Comparison of ENCODE assay signal across 22 cellular contexts in genomic region chr7:133478591-133479135, GRCh38.
DNase-seq lines count a peak whose midpoint lies in the region; ATAC-seq, FAIRE-seq and TF ChIP-seq lines count a peak whose summit lies in the region.
"Had no signal": no experiment of that assay in that cellular context is flagged by ENCODE, and none has a peak within 500 bp of the region (broad histone marks: within the 10 kb centered on the region; RNA-seq: fewer than 3 reads in every experiment).

No MANE protein-coding gene starts in this region.

- H3K36me3 ChIP-seq in BLaER1 (peaks cover 10% of the 10 kb centered on the region), pancreas (peaks cover 0 to 4% (median 0%) of the 10 kb centered on the region in 3 donors), gastroesophageal sphincter (peaks cover 0 to 45% of the 10 kb centered on the region in 2 donors)
- H3K36me3 ChIP-seq: breast epithelium had no signal

- H3K9me3 ChIP-seq in BLaER1 (peaks cover 16% of the 10 kb centered on the region), pancreas (no peaks in the 10 kb centered on the region), gastroesophageal sphincter (no peaks in the 10 kb centered on the region)
- H3K9me3 ChIP-seq: breast epithelium, esophagus squamous epithelium, lower lobe of right lung, suprapubic skin had no signal

- H3K27ac ChIP-seq in BLaER1 (peak overlapping the region; percentile 84), dorsolateral prefrontal cortex (no peak overlapping the region), pancreas (no peak overlapping the region), gastroesophageal sphincter (no peak overlapping the region)
- H3K27ac ChIP-seq: breast epithelium, esophagus squamous epithelium, KMS-11, lower lobe of right lung, suprapubic skin had no signal

- TF ChIP-seq POLR2A in gastroesophageal sphincter (IDR thresholded peaks at IDR 0.05): no peak

- no peaks in the 10 kb centered on the region for H4K20me1 ChIP-seq in BLaER1

- in situ Hi-C loops in G401 (cut with HindIII; ENCODE audit: low sequenced_read_pairs): no loop called here

- H3K27me3 ChIP-seq in BLaER1 (no peaks in the 10 kb centered on the region), dorsolateral prefrontal cortex (no peaks in the 10 kb centered on the region), pancreas (no peaks in the 10 kb centered on the region), gastroesophageal sphincter (no peaks in the 10 kb centered on the region)
- H3K27me3 ChIP-seq: breast epithelium, esophagus squamous epithelium, suprapubic skin had no signal

- H3K4me1 ChIP-seq in BLaER1: peaks cover 87% of the 10 kb centered on the region
- H3K4me1 ChIP-seq in pancreas: no peaks in the 10 kb centered on the region
- H3K4me1 ChIP-seq in gastroesophageal sphincter: no peaks in the 10 kb centered on the region
- H3K4me1 ChIP-seq: breast epithelium, esophagus squamous epithelium, lower lobe of right lung, suprapubic skin had no signal

- no peak for TF ChIP-seq CTCF in dorsolateral prefrontal cortex (IDR thresholded peaks at IDR 0.05 in 54 of 56, conservative IDR thresholded peaks at IDR 0.05 in 2 of 56; ENCODE audit: low read depth in 1 of 56, partially characterized antibody in 56 of 56)
- no peak for TF ChIP-seq CTCF in pancreas (IDR thresholded peaks at IDR 0.05)
- TF ChIP-seq CTCF in gastroesophageal sphincter (IDR thresholded peaks at IDR 0.05): no peak

- no peak for ATAC-seq in pancreas
- ATAC-seq in gastroesophageal sphincter: no peak
- ATAC-seq: activated CD8-positive, alpha-beta T cell treated with anti-CD3 and anti-CD28 coated beads, Interleukin-2, amount 10 ng/mL, durations not matched to agents 7 days and 5 days; GM23338; lower lobe of right lung had no signal

- intact Hi-C loops in dorsolateral prefrontal cortex (cut with DNase I): no loop called here
- intact Hi-C loops in pancreas (cut with DNase I): no loop called here

- H3K4me3 ChIP-seq in BLaER1: no peak overlapping the region
- H3K4me3 ChIP-seq in dorsolateral prefrontal cortex: no peak overlapping the region
- H3K4me3 ChIP-seq in pancreas: no peak overlapping the region
- no peak overlapping the region for H3K4me3 ChIP-seq in gastroesophageal sphincter
- H3K4me3 ChIP-seq: breast epithelium, esophagus squamous epithelium, GM23338, lower lobe of right lung, smooth muscle cell, suprapubic skin had no signal

- peak overlapping the region; percentile 57; the same call in 1 of the 2 replicates for H3K9ac ChIP-seq in BLaER1
- H3K9ac ChIP-seq: KMS-11 had no signal

- WGBS in pancreas, 2 donors: 50 to 55% methylated on average over 3 of the region's 3 CpGs
- 55 to 96% methylated on average over 2 to 3 of the region's 3 CpGs for WGBS in gastroesophageal sphincter (ENCODE audit: low coverage in 1 of 2), 2 donors

- no peak for FAIRE-seq in pancreas (lab: Jason Lieb, UNC)

- peak overlapping the region; percentile 72 for H3K4me2 ChIP-seq in BLaER1
- H3K4me2 ChIP-seq: GM23338, KMS-11, smooth muscle cell had no signal

- no peak for TF ChIP-seq EP300 in gastroesophageal sphincter (IDR thresholded peaks at IDR 0.05)

- DNase-seq in G401 (ENCODE audit: low spot score) (peak; percentile 37), NCI-H2107 (lab: John Stamatoyannopoulos, UW) (peak; percentile 75), NCI-H82 treated with DMSO at 0.1 percent for 48 hours (lab: John Stamatoyannopoulos, UW; ENCODE audit: unreplicated experiment) (peak; percentile 70), COLO668 (lab: John Stamatoyannopoulos, UW; ENCODE audit: unreplicated experiment) (no peak), dorsolateral prefrontal cortex (no peak), pancreas (no peak)
- DNase-seq: activated CD8-positive, alpha-beta T cell treated with anti-CD3 and anti-CD28 coated beads, Interleukin-2, amount 10 ng/mL, durations not matched to agents 7 days and 5 days; activated naive CD8-positive, alpha-beta T cell treated with anti-CD3 and anti-CD28 coated beads, Interleukin-2, amount 10 ng/mL, durations not matched to agents 7 days and 5 days; esophagus squamous epithelium; head of caudate nucleus; lower lobe of right lung; NCI-H146; SHP77; stimulated activated CD4-positive, alpha-beta T cell treated with anti-CD3 and anti-CD28 coated beads, Interleukin-4, amount 100 ng/mL, for 4 hours; stimulated activated CD8-positive, alpha-beta memory T cell treated with anti-CD3 and anti-CD28 coated beads, Interleukin-4, amount 100 ng/mL, for 48 hours had no signal

Comparison
In these comparisons a context has a peak if more than half of its experiments do, and no peak if none do; other contexts are left out.
1. DNase-seq: peak in G401 (single experiment), NCI-H2107 (single experiment) and NCI-H82 treated with DMSO at 0.1 percent for 48 hours (single experiment); none in COLO668 (single experiment), dorsolateral prefrontal cortex (0 of 10) and pancreas (0 of 6).